ENCODE assay signal across 8 cellular contexts in the genomic region with DNA sequence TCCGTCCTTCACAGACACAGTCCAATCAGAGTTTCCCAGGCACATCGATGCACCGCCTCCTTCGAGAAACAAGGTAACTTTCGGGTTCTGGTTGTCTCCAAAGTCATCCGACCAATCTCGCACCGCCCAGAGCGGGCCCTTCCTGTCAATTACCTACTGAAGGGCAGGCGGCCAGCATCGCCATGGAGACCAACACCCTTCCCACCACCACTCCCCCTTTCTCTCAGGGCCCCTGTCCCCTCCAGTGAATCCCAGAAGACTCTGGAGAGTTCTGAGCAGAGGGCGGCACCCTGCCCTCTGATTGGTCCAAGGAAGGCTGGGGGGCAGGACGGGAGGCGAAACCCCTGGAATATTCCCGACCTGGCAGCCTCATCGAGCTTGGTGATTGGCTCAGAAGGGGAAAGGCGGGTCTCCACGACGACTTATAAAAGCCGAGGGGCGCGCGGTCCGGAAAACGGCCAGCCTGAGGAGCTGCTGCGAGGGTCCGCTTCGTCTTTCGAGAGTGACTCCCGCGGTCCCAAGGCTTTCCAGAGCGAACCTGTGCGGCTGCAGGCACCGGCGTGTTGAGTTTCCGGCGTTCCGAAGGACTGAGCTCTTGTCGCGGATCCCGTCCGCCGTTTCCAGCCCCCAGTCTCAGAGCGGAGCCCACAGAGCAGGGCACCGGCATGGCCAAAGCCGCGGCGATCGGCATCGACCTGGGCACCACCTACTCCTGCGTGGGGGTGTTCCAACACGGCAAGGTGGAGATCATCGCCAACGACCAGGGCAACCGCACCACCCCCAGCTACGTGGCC. TPM values are rescaled to one million over a fixed set of nuclear protein-coding genes. Genes with fewer than 3 reads are reported as not detected.
DNase-seq lines count a peak whose midpoint lies in the region; ATAC-seq, FAIRE-seq and TF ChIP-seq lines count a peak whose summit lies in the region.

A gene (plus strand): TSS at position 453 of the 794 bp plus-strand sequence. CDS start 213 bp downstream, at position 666.

- no peaks in the 10 kb centered on the region for H3K9me3 Mint-ChIP-seq in activated CD4-positive, alpha-beta T cell treated with anti-CD3 and anti-CD28 coated beads, Interleukin-2, amount 10 ng/mL, durations not matched to agents 7 days and 5 days

- no peak for TF ChIP-seq CTCF in BE2C (IDR thresholded peaks at IDR 0.05; ENCODE audit: low read depth, low read length)

- intact Hi-C loops in left colon (cut with DNase I, micrococcal nuclease) = no loop called here

- H3K36me3 Mint-ChIP-seq in activated CD4-positive, alpha-beta T cell treated with anti-CD3 and anti-CD28 coated beads, Interleukin-2, amount 10 ng/mL, durations not matched to agents 7 days and 5 days (ENCODE audit: low read depth) = peaks cover 12% of the 10 kb centered on the region

- H3K27ac Mint-ChIP-seq in activated CD4-positive, alpha-beta T cell treated with anti-CD3 and anti-CD28 coated beads, Interleukin-2, amount 10 ng/mL, durations not matched to agents 7 days and 5 days = peak within 1 kb of the TSS; percentile 96

- H3K36me3 ChIP-seq in BE2C = no peaks in the 10 kb centered on the region

- peaks cover 53% of the 10 kb centered on the region for H3K4me1 Mint-ChIP-seq in activated CD4-positive, alpha-beta T cell treated with anti-CD3 and anti-CD28 coated beads, Interleukin-2, amount 10 ng/mL, durations not matched to agents 7 days and 5 days

- H3K4me3 ChIP-seq in BE2C (ENCODE audit: low read depth, low read length) = peak within 1 kb of the TSS; percentile 69

- ATAC-seq in HG03457 (IDR thresholded peaks at IDR 0.05; ENCODE audit: unreplicated experiment) (peak; percentile 56), left colon (peak; percentile 77)

- H3K27me3 Mint-ChIP-seq in activated CD4-positive, alpha-beta T cell treated with anti-CD3 and anti-CD28 coated beads, Interleukin-2, amount 10 ng/mL, durations not matched to agents 7 days and 5 days = no peaks in the 10 kb centered on the region

- CTCF ChIA-PET in activated CD4-positive, alpha-beta T cell treated with anti-CD3 and anti-CD28 coated beads, Interleukin-2, amount 10 ng/mL, durations not matched to agents 7 days and 5 days (lab: Charles Lee) = interaction anchor here (0.6 to 1.2 kb wide), 5 partner anchors 40 to 281 kb away, joined by 3 to 5 read pairs (median 3); a partner anchor contains a TSS

- H3K4me1 ChIP-seq in BE2C = peaks cover 4% of the 10 kb centered on the region; the same call in 1 of the 2 replicates

- FAIRE-seq in GM19239 (lab: Jason Lieb, UNC) = peak; percentile 77

- POLR2A ChIA-PET in activated CD4-positive, alpha-beta T cell treated with anti-CD3 and anti-CD28 coated beads, Interleukin-2, amount 10 ng/mL, durations not matched to agents 7 days and 5 days (lab: Charles Lee) = interaction anchor here (0.6 to 2.4 kb wide), 6 partner anchors 29 to 257 kb away, joined by 3 to 9 read pairs (median 3); a partner anchor contains a TSS

- DNase-seq in BE2C = peak; percentile 99
- DNase-seq in GM19239 (ENCODE audit: insufficient read length, low spot score) = peak; percentile 85
- DNase-seq in NCI-H524 treated with DMSO at 0.1 percent for 48 hours (lab: John Stamatoyannopoulos, UW) = peak; percentile 99
- peak; percentile 97 for DNase-seq in activated CD4-positive, alpha-beta T cell treated with anti-CD3 and anti-CD28 coated beads, Interleukin-2, amount 10 ng/mL, durations not matched to agents 7 days and 5 days
- DNase-seq in cortex of kidney (lab: John Stamatoyannopoulos, UW) = peak; percentile 100
- peak; percentile 98 to 99 for DNase-seq in left colon
- peak; percentile 97 for DNase-seq in stimulated activated CD4-positive, alpha-beta T cell treated with anti-CD3 and anti-CD28 coated beads, Interleukin-1b, Interleukin-23, amount 100 ng/mL, for 48 hours

- H3K4me3 Mint-ChIP-seq in activated CD4-positive, alpha-beta T cell treated with anti-CD3 and anti-CD28 coated beads, Interleukin-2, amount 10 ng/mL, durations not matched to agents 7 days and 5 days = peak within 1 kb of the TSS; percentile 86

- H3K27me3 ChIP-seq in BE2C = no peaks in the 10 kb centered on the region

- no peaks in the 10 kb centered on the region for H3K9me3 ChIP-seq in BE2C

RNA-seq across cellular contexts. Expression of the gene that starts here (rescaled TPM):
- polyA plus RNA-seq in BE2C (2012; ENCODE audit: insufficient read depth, insufficient read length, low read depth) = 120 TPM
- 10 to 100 TPM; 44.0 to 47.2 TPM for total RNA-seq in activated CD4-positive, alpha-beta T cell treated with anti-CD3 and anti-CD28 coated beads, Interleukin-2, amount 10 ng/mL, durations not matched to agents 7 days and 5 days
- 100 to 1,000 TPM; 252 to 296 TPM for total RNA-seq in left colon

Comparison
In these comparisons a context has a peak if more than half of its experiments do, and no peak if none do; other contexts are left out.
1. Peak in every context shown above with its lines: DNase-seq, ATAC-seq and H3K4me3 ChIP-seq.
2. RNA of the gene that starts here (total RNA-seq): 252 to 296 TPM in left colon; 44.0 to 47.2 TPM in activated CD4-positive, alpha-beta T cell treated with anti-CD3 and anti-CD28 coated beads, Interleukin-2, amount 10 ng/mL, durations not matched to agents 7 days and 5 days; every median in the first group is over 4 times any median in the second.